Comparison of ENCODE assay signal across 9 cellular contexts in the genomic region with DNA sequence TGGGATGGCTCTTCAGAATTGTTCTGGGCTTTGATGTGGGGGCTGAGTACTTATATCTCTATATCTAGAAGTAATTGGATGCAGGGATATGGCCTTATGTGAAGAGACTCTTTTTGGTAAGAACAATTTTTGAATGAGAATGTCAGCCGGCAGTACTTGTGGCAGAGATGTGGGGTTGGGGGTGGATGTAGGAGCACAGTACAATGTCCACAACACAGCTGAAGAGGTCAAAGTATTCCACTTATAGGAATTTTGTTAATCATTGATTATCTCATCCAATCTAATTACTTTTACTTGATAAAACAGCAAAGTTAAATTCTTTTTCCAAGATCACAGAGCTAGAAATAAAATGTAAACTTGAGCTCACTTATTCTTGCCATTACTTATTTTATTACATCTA.
"Had no signal": no experiment of that assay in that cellular context is flagged by ENCODE, and none has a peak within 500 bp of the region (broad histone marks: within the 10 kb centered on the region; RNA-seq: fewer than 3 reads in every experiment).

No MANE protein-coding gene starts in this region.

- H3K4me2 ChIP-seq: GM23338 had no signal

- H3K27ac Mint-ChIP-seq: GM23338 had no signal

- H3K4me3 Mint-ChIP-seq: GM23338, H9 had no signal

- H3K9me3 Mint-ChIP-seq: GM23338 had no signal

- H3K27ac ChIP-seq: HL-60 had no signal

- H3K4me1 Mint-ChIP-seq: GM23338 had no signal

- DNase-seq: H9, HCEC 1CT, IMR-90, KG1 had no signal

- H2AFZ ChIP-seq: GM23338 had no signal

- ATAC-seq: GM23338, K562 had no signal

- H3K4me3 ChIP-seq: GM23338, K562 had no signal

- FAIRE-seq: H1, H54, K562 had no signal
